Comparison of ENCODE assay signal across 8 cellular contexts in genomic region chr6:3023663-3024483, GRCh38. TPM values are rescaled to one million over a fixed set of nuclear protein-coding genes. Genes with fewer than 3 reads are reported as not detected.
DNase-seq lines count a peak whose midpoint lies in the region; ATAC-seq and TF ChIP-seq lines count a peak whose summit lies in the region.

No MANE protein-coding gene starts in this region.

- peaks cover 28 to 63% (median 41%) of the 10 kb centered on the region in 4 donors for H3K4me1 Mint-ChIP-seq in CD4-positive, CD25-positive, alpha-beta regulatory T cell
- peaks cover 44% of the 10 kb centered on the region for H3K4me1 Mint-ChIP-seq in nephron progenitor cell
- peaks cover 78% of the 10 kb centered on the region for H3K4me1 Mint-ChIP-seq in stimulated activated naive CD8-positive, alpha-beta T cell treated with anti-CD3 and anti-CD28 coated beads, Interleukin-15, amount 100 ng/mL, for 72 hours

- TF ChIP-seq CTCF in fibroblast of mammary gland (conservative IDR thresholded peaks at IDR 0.05; ENCODE audit: control insufficient read depth, insufficient read depth, low read depth, low read length) (no peak), nephron progenitor cell (IDR thresholded peaks at IDR 0.05) (no peak)

- H3K9me3 Mint-ChIP-seq in CD4-positive, CD25-positive, alpha-beta regulatory T cell: peaks cover 0 to 2% (median 0%) of the 10 kb centered on the region in 7 donors
- peaks cover 16% of the 10 kb centered on the region for H3K9me3 Mint-ChIP-seq in nephron progenitor cell
- no peaks in the 10 kb centered on the region for H3K9me3 Mint-ChIP-seq in stimulated activated naive CD8-positive, alpha-beta T cell treated with anti-CD3 and anti-CD28 coated beads, Interleukin-15, amount 100 ng/mL, for 72 hours

- peaks cover 16% of the 10 kb centered on the region for H3K36me3 Mint-ChIP-seq in CD4-positive, CD25-positive, alpha-beta regulatory T cell
- peaks cover 30% of the 10 kb centered on the region for H3K36me3 Mint-ChIP-seq in nephron progenitor cell (ENCODE audit: low read depth)

- H3K27me3 ChIP-seq in CD4-positive, CD25-positive, alpha-beta regulatory T cell (ENCODE audit: control insufficient read depth, insufficient read depth, low read length): no peaks in the 10 kb centered on the region

- H3K4me1 ChIP-seq in CD4-positive, CD25-positive, alpha-beta regulatory T cell (ENCODE audit: control insufficient read depth, insufficient read depth, low read length, poor library complexity, severe bottlenecking): peaks cover 62% of the 10 kb centered on the region

- H3K27me3 Mint-ChIP-seq in CD4-positive, CD25-positive, alpha-beta regulatory T cell: peaks cover 7% of the 10 kb centered on the region
- no peaks in the 10 kb centered on the region for H3K27me3 Mint-ChIP-seq in nephron progenitor cell (ENCODE audit: low read depth, poor library complexity)
- no peaks in the 10 kb centered on the region for H3K27me3 Mint-ChIP-seq in stimulated activated naive CD8-positive, alpha-beta T cell treated with anti-CD3 and anti-CD28 coated beads, Interleukin-15, amount 100 ng/mL, for 72 hours

- peak overlapping the region; percentile 97 for H3K4me3 ChIP-seq in CD4-positive, CD25-positive, alpha-beta regulatory T cell (ENCODE audit: low read depth, low read length)
- H3K4me3 ChIP-seq in fibroblast of mammary gland (ENCODE audit: control insufficient read depth, low read depth, low read length): peak overlapping the region; percentile 24

- peak; percentile 90 to 94 for ATAC-seq in CD4-positive, CD25-positive, alpha-beta regulatory T cell (ENCODE audit: low read depth in 2 of 2)
- peak; percentile 87 for ATAC-seq in GM19395 (IDR thresholded peaks at IDR 0.05; ENCODE audit: unreplicated experiment)
- ATAC-seq in HG03520 (IDR thresholded peaks at IDR 0.05; ENCODE audit: unreplicated experiment): peak; percentile 59
- peak; percentile 96 for ATAC-seq in stimulated activated naive CD8-positive, alpha-beta T cell treated with anti-CD3 and anti-CD28 coated beads, Interleukin-15, amount 100 ng/mL, for 72 hours

- peak overlapping the region; percentile 73 for H3K27ac ChIP-seq in CD4-positive, CD25-positive, alpha-beta regulatory T cell (ENCODE audit: insufficient read depth, low read length, poor library complexity, severe bottlenecking)

- H3K36me3 ChIP-seq in CD4-positive, CD25-positive, alpha-beta regulatory T cell (ENCODE audit: control insufficient read depth, insufficient read depth, low read length): peaks cover 7% of the 10 kb centered on the region

- no peaks in the 10 kb centered on the region for H3K9me3 ChIP-seq in CD4-positive, CD25-positive, alpha-beta regulatory T cell (ENCODE audit: control insufficient read depth in 2 of 2, low read length in 2 of 2)

- peak overlapping the region; percentile 83 to 99 (median 92) for H3K27ac Mint-ChIP-seq in CD4-positive, CD25-positive, alpha-beta regulatory T cell
- no peak overlapping the region for H3K27ac Mint-ChIP-seq in nephron progenitor cell
- peak overlapping the region; percentile 95 to 96 for H3K27ac Mint-ChIP-seq in stimulated activated naive CD8-positive, alpha-beta T cell treated with anti-CD3 and anti-CD28 coated beads, Interleukin-15, amount 100 ng/mL, for 72 hours

- H3K4me3 Mint-ChIP-seq in CD4-positive, CD25-positive, alpha-beta regulatory T cell: peak overlapping the region; percentile 91 to 95 (median 94)
- peak overlapping the region; percentile 19 for H3K4me3 Mint-ChIP-seq in nephron progenitor cell
- H3K4me3 Mint-ChIP-seq in stimulated activated naive CD8-positive, alpha-beta T cell treated with anti-CD3 and anti-CD28 coated beads, Interleukin-15, amount 100 ng/mL, for 72 hours: peak overlapping the region; percentile 87 to 96

- DNase-seq in CD4-positive, CD25-positive, alpha-beta regulatory T cell: peak; percentile 75 to 96 (median 80)
- DNase-seq in OCI-M1 (lab: John Stamatoyannopoulos, UW) (peak; percentile 99), activated T-cell treated with anti-CD3 and anti-CD28 coated beads for 48 hours (ENCODE audit: low read depth) (peak; percentile 89), fibroblast of mammary gland (ENCODE audit: low read depth) (peak; percentile 89), nephron progenitor cell (peak; percentile 24)
- peak; percentile 72 to 85 for DNase-seq in stimulated activated naive CD8-positive, alpha-beta T cell treated with anti-CD3 and anti-CD28 coated beads, Interleukin-15, amount 100 ng/mL, for 72 hours

RNA-seq across cellular contexts. Expression of gene NQO2, which starts 24.2 kb away (rescaled TPM):
- total RNA-seq in CD4-positive, CD25-positive, alpha-beta regulatory T cell: 27.4 TPM
- polyA plus RNA-seq in CD4-positive, CD25-positive, alpha-beta regulatory T cell: 100 to 1,000 TPM in 1 of 4 donors, 10 to 100 TPM in 3; 57.5 to 109 (median 68.6) TPM

RNA-seq across cellular contexts. Expression of gene RIPK1, which starts 44.4 kb away (rescaled TPM):
- 27.1 TPM for total RNA-seq in CD4-positive, CD25-positive, alpha-beta regulatory T cell
- polyA plus RNA-seq in CD4-positive, CD25-positive, alpha-beta regulatory T cell: 10 to 100 TPM; 19.4 to 22.4 (median 21.2) TPM

RNA-seq across cellular contexts. Expression of gene SERPINB6, which starts 52.5 kb away (rescaled TPM):
- 3.9 TPM for total RNA-seq in CD4-positive, CD25-positive, alpha-beta regulatory T cell
- 10 to 100 TPM; 17.3 to 79.9 (median 40.7) TPM for polyA plus RNA-seq in CD4-positive, CD25-positive, alpha-beta regulatory T cell

Comparison
In these comparisons a context has a peak if more than half of its experiments do, and no peak if none do; other contexts are left out.
1. Peak in every context shown above with its lines: DNase-seq, ATAC-seq, H3K4me3 ChIP-seq and H3K27ac ChIP-seq.
2. DNase-seq: peak in every context shown above with its lines; median percentile 99 in OCI-M1; 89 in activated T-cell treated with anti-CD3 and anti-CD28 coated beads for 48 hours; 89 in fibroblast of mammary gland; 80 in CD4-positive, CD25-positive, alpha-beta regulatory T cell; 78 in stimulated activated naive CD8-positive, alpha-beta T cell treated with anti-CD3 and anti-CD28 coated beads, Interleukin-15, amount 100 ng/mL, for 72 hours; 24 in nephron progenitor cell.
3. H3K4me3 Mint-ChIP-seq: peak in every context shown above with its lines; median percentile 94 in CD4-positive, CD25-positive, alpha-beta regulatory T cell; 92 in stimulated activated naive CD8-positive, alpha-beta T cell treated with anti-CD3 and anti-CD28 coated beads, Interleukin-15, amount 100 ng/mL, for 72 hours; 19 in nephron progenitor cell.